In genomic region chr13:111202149-111202548, GRCh38 we compare ENCODE assay signal across 9 cellular contexts.
A peak's percentile ranks its signal among the peaks of the same experiment; 100 is the strongest.
DNase-seq lines count a peak whose midpoint lies in the region; ATAC-seq, FAIRE-seq and TF ChIP-seq lines count a peak whose summit lies in the region.
"Had no signal": no experiment of that assay in that cellular context is flagged by ENCODE, and none has a peak within 500 bp of the region (broad histone marks: within the 10 kb centered on the region; RNA-seq: fewer than 3 reads in every experiment).

No MANE protein-coding gene starts in this region.

- DNase-seq in Daoy (ENCODE audit: low read depth): peak; percentile 19
- peak; percentile 63 for DNase-seq in NAMALWA (ENCODE audit: low spot score)
- DNase-seq in H1 (ENCODE audit: low read depth in 1 of 2, low spot score in 2 of 2): no peak
- DNase-seq in erythroblast (lab: John Stamatoyannopoulos, UW): no peak
- DNase-seq: stimulated activated CD4-positive, alpha-beta T cell treated with anti-CD3 and anti-CD28 coated beads, Interleukin-4, amount 100 ng/mL, for 24 hours had no signal

- TF ChIP-seq POLR2A in H1 (IDR thresholded peaks at IDR 0.05; ENCODE audit: control extremely low read depth in 1 of 2, low read depth in 2 of 2, low read length in 2 of 2): no peak
- TF ChIP-seq POLR2A in erythroblast (IDR thresholded peaks at IDR 0.05; ENCODE audit: low read length): no peak

- H2BK12ac ChIP-seq in H1 (ENCODE audit: low read depth, low read length): no peak overlapping the region

- H3K4me2 ChIP-seq in H1 (ENCODE audit: insufficient read depth in 1 of 2, low read depth in 2 of 2, low read length in 2 of 2): peak overlapping the region; percentile 5 to 31; a peak in 2 of 4 replicates
- no peak overlapping the region for H3K4me2 ChIP-seq in neural cell (ENCODE audit: low read length)

- H3K27me3 ChIP-seq in H1 (replicated peaks in 1 of 4; ENCODE audit: control insufficient read depth in 3 of 4, extremely low read depth in 1 of 4, insufficient read depth in 3 of 4, low read length in 3 of 4) (no peaks in the 10 kb centered on the region), neural cell (ENCODE audit: insufficient read depth, low read depth, low read length) (no peaks in the 10 kb centered on the region)

- H3K18ac ChIP-seq in H1 (ENCODE audit: extremely low read depth, low read length): no peak overlapping the region; the same call in 1 of the 2 replicates

- H3K56ac ChIP-seq in H1 (replicated peaks; ENCODE audit: insufficient read length, low read depth, low read length): no peak overlapping the region

- H4K91ac ChIP-seq in H1 (replicated peaks; ENCODE audit: insufficient read length, low read length): peak overlapping the region; percentile 5

- H2AK5ac ChIP-seq in H1 (ENCODE audit: low read depth, low read length): 0 out of 2 replicates have a peak overlapping the region, but pooled peaks have one; percentile 30

- no peak overlapping the region; the same call in 1 of the 2 replicates for H2BK5ac ChIP-seq in H1 (ENCODE audit: low read depth, low read length)

- no peak for ATAC-seq in GM19035 (IDR thresholded peaks at IDR 0.05; ENCODE audit: unreplicated experiment)
- ATAC-seq in HG03520 (IDR thresholded peaks at IDR 0.05; ENCODE audit: unreplicated experiment): no peak
- ATAC-seq in GM18870 (IDR thresholded peaks at IDR 0.05; ENCODE audit: unreplicated experiment): no peak

- no peak overlapping the region for H2AFZ ChIP-seq in H1 (ENCODE audit: low read length)
- H2AFZ ChIP-seq in neural cell (ENCODE audit: low read depth, low read length): no peak overlapping the region

- peaks cover 0 to under 1% (median 0%) of the 10 kb centered on the region in 4 experiments; a peak in 2 of 8 replicates for H3K36me3 ChIP-seq in H1 (ENCODE audit: control insufficient read depth in 2 of 4, insufficient read depth in 4 of 4, low read length in 3 of 4)
- H3K36me3 ChIP-seq in neural cell (ENCODE audit: insufficient read depth, low read length): no peaks in the 10 kb centered on the region

- POLR2A ChIA-PET in H1 (lab: Charles Lee; ENCODE audit: partially characterized antibody): interaction anchor here (0.9 kb wide), 2 partner anchors 10 to 11 kb away, joined by 3 read pairs; no protein-coding TSS in a partner anchor

- CTCF ChIA-PET in H1 (lab: Charles Lee; ENCODE audit: partially characterized antibody): interaction anchor here (0.6 to 2.4 kb wide), 3 partner anchors 13 to 22 kb away, joined by 3 to 15 read pairs (median 4); no protein-coding TSS in a partner anchor

- H3K4me1 ChIP-seq in H1 (replicated peaks in 1 of 4; ENCODE audit: control insufficient read depth in 3 of 4, insufficient read depth in 4 of 4, low read length in 3 of 4): peaks cover 0 to 20% (median 16%) of the 10 kb centered on the region in 4 experiments; a peak in 6 of 7 replicates

- H4K5ac ChIP-seq in H1 (ENCODE audit: insufficient read length, low read depth, low read length): no peak overlapping the region

- TF ChIP-seq RAD21 in H1 (IDR thresholded peaks at IDR 0.05 in 1 of 2, conservative IDR thresholded peaks at IDR 0.05 in 1 of 2; ENCODE audit: low read depth in 2 of 2, low read length in 2 of 2) (no peak), neural cell (conservative IDR thresholded peaks at IDR 0.05) (no peak)

- H3K79me1 ChIP-seq in H1 (ENCODE audit: low read depth, low read length): peaks cover 14% of the 10 kb centered on the region

- H3K79me2 ChIP-seq in H1 (ENCODE audit: control insufficient read depth in 1 of 2, insufficient read depth in 2 of 2, low read length in 2 of 2) (peaks cover 0 to 89% of the 10 kb centered on the region in 2 experiments; a peak in 3 of 4 replicates), neural cell (replicated peaks; ENCODE audit: insufficient read depth, low read length) (peaks cover 66% of the 10 kb centered on the region)

- no peak overlapping the region for H3K14ac ChIP-seq in H1 (ENCODE audit: insufficient read length)

- H4K20me1 ChIP-seq in H1 (replicated peaks in 1 of 2; ENCODE audit: control insufficient read depth in 1 of 2, insufficient read depth in 2 of 2, low read length in 2 of 2) (peaks cover 13 to 25% of the 10 kb centered on the region in 2 experiments), neural cell (ENCODE audit: insufficient read depth) (peaks cover 5% of the 10 kb centered on the region)

- H2BK15ac ChIP-seq in H1 (ENCODE audit: low read length): peak overlapping the region; percentile 66; the same call in 1 of the 2 replicates

- no peak overlapping the region for H3K27ac ChIP-seq in H1 (ENCODE audit: low read depth, low read length)
- H3K27ac ChIP-seq in neural cell (ENCODE audit: low read length): peak overlapping the region; percentile 62

- H3K4ac ChIP-seq in H1 (replicated peaks; ENCODE audit: insufficient read length, low read depth, low read length): no peak overlapping the region

- no peak overlapping the region for H2BK120ac ChIP-seq in H1 (replicated peaks; ENCODE audit: low read depth, low read length)

- 79% methylated on average over 4 of the region's 4 CpGs; no CpG with 5 or more reads in 1 of the 2 experiments for WGBS in H1 (ENCODE audit: extremely low coverage in 1 of 2, insufficient coverage in 1 of 2, insufficient read length in 1 of 2, insufficient replicate concordance in 2 of 2, low coverage in 1 of 2, low lambda C conversion rate in 2 of 2, missing lambda C conversion rate in 1 of 2), 2 experiments

- TF ChIP-seq EP300 in H1 (IDR thresholded peaks at IDR 0.05; ENCODE audit: borderline replicate concordance in 1 of 2, low read depth in 2 of 2, low read length in 2 of 2) (no peak), neural cell (conservative IDR thresholded peaks at IDR 0.05; ENCODE audit: poor library complexity, severe bottlenecking) (no peak)

- H3K9me2 ChIP-seq in neural cell (ENCODE audit: insufficient read depth, low read length): no peaks in the 10 kb centered on the region

- H3K9ac ChIP-seq in H1 (replicated peaks in 1 of 4; ENCODE audit: extremely low read depth in 1 of 4, low read depth in 3 of 4, low read length in 3 of 4) (no peak overlapping the region), neural cell (ENCODE audit: low read length) (peak overlapping the region; percentile 13)

- no peak for FAIRE-seq in H1 (lab: Jason Lieb, UNC)

- no peak overlapping the region for H3K4me3 ChIP-seq in H1 (ENCODE audit: extremely low read depth in 1 of 4, insufficient read depth in 2 of 4, low read depth in 3 of 4, low read length in 4 of 4)
- peak overlapping the region; percentile 2 for H3K4me3 ChIP-seq in neural cell (ENCODE audit: low read length)

- H3F3A ChIP-seq in neural cell (ENCODE audit: insufficient read depth, low read length, poor library complexity, severe bottlenecking): no peaks in the 10 kb centered on the region

- H3K23me2 ChIP-seq in H1 (ENCODE audit: low read depth, low read length): no peaks in the 10 kb centered on the region; the same call in 1 of the 2 replicates

- no peak overlapping the region; the same call in 1 of the 2 replicates for H4K8ac ChIP-seq in H1 (ENCODE audit: extremely low read depth, insufficient read depth, low read length)

- H3K9me3 ChIP-seq in H1 (ENCODE audit: insufficient read depth in 2 of 2, low read depth in 1 of 2, low read length in 1 of 2) (no peaks in the 10 kb centered on the region), neural cell (ENCODE audit: low read length) (no peaks in the 10 kb centered on the region)

- H2BK20ac ChIP-seq in H1 (ENCODE audit: low read length): no peak overlapping the region; the same call in 1 of the 2 replicates

- TF ChIP-seq CTCF in H1 (IDR thresholded peaks at IDR 0.05; ENCODE audit: control extremely low read depth in 1 of 3, insufficient read depth in 1 of 3, low read depth in 1 of 3, low read length in 3 of 3): no peak
- TF ChIP-seq CTCF in neural cell (IDR thresholded peaks at IDR 0.05; ENCODE audit: poor library complexity, severe bottlenecking): no peak

- no peak overlapping the region for H3K23ac ChIP-seq in H1 (ENCODE audit: insufficient read length)

TF ChIP-seq in H1, 55 proteins besides CTCF, POLR2A, EP300 and RAD21:
- no peak for TF ChIP-seq SAP30 (IDR thresholded peaks at IDR 0.05; ENCODE audit: insufficient read depth, insufficient replicate concordance, low read length)
- TF ChIP-seq CTBP2 (IDR thresholded peaks at IDR 0.05; ENCODE audit: borderline replicate concordance, insufficient read depth, insufficient read length, low read length): peak; percentile 42

TF ChIP-seq in neural cell, 6 proteins besides CTCF, POLR2A, EP300 and RAD21:
- TF ChIP-seq REST (IDR thresholded peaks at IDR 0.05; ENCODE audit: borderline replicate concordance) (no peak), MXI1 (conservative IDR thresholded peaks at IDR 0.05; ENCODE audit: poor library complexity, severe bottlenecking) (no peak), EZH2 (IDR thresholded peaks at IDR 0.05; ENCODE audit: borderline replicate concordance, insufficient read depth, low read length, poor library complexity, severe bottlenecking) (no peak), SMC3 (conservative IDR thresholded peaks at IDR 0.05; ENCODE audit: poor library complexity) (no peak)

Comparison
In these comparisons a context has a peak if more than half of its experiments do, and no peak if none do; other contexts are left out.
1. DNase-seq: peak in Daoy (single experiment) and NAMALWA (single experiment); none in H1 (0 of 2) and erythroblast (0 of 2).